ENCODE assay signal across 8 cellular contexts in genomic region chr12:6534158-6534913, GRCh38. TPM values are rescaled to one million over a fixed set of nuclear protein-coding genes. Genes with fewer than 3 reads are reported as not detected.
DNase-seq lines count a peak whose midpoint lies in the region; ATAC-seq, FAIRE-seq and TF ChIP-seq lines count a peak whose summit lies in the region.

TSS of gene GAPDH (plus strand) at chr12:6534517. CDS start at chr12:6534833, 316 bp downstream.

- H3K27ac Mint-ChIP-seq in endothelial cell (ENCODE audit: unreplicated experiment): peak within 1 kb of the TSS; percentile 95

- no peaks in the 10 kb centered on the region for H4K20me1 ChIP-seq in OCI-LY1 (ENCODE audit: insufficient read depth, low read length)

- H3K27ac ChIP-seq in OCI-LY1 (ENCODE audit: low read depth, low read length, poor library complexity, severe bottlenecking): peak within 1 kb of the TSS; percentile 85

- H3K9me2 ChIP-seq in OCI-LY1 (ENCODE audit: low read depth, low read length): no peaks in the 10 kb centered on the region

- H3K4me1 Mint-ChIP-seq in endothelial cell (ENCODE audit: unreplicated experiment): peaks cover 32% of the 10 kb centered on the region

- DNase-seq in D721Med (ENCODE audit: insufficient read length, low spot score): peak; percentile 93
- peak; percentile 89 for DNase-seq in HuH-7 (ENCODE audit: low spot score)
- DNase-seq in activated CD8-positive, alpha-beta memory T cell treated with anti-CD3 and anti-CD28 coated beads, Interleukin-2, amount 50 U/mL, for 48 hours: peak; percentile 97
- peak; percentile 82 for DNase-seq in endothelial cell (ENCODE audit: low spot score)
- peak; percentile 95 for DNase-seq in middle frontal gyrus (ENCODE audit: extremely low spot score, low spot score)
- peak; percentile 67 to 72 for DNase-seq in stimulated activated CD8-positive, alpha-beta memory T cell treated with anti-CD3 and anti-CD28 coated beads, Interleukin-4, amount 100 ng/mL, for 1 hour (ENCODE audit: low read depth in 2 of 2, low spot score in 1 of 2)

- H3K79me2 ChIP-seq in OCI-LY1 (ENCODE audit: insufficient read depth, low read length): peaks cover 17% of the 10 kb centered on the region

- no peaks in the 10 kb centered on the region for H3K27me3 ChIP-seq in OCI-LY1 (ENCODE audit: insufficient read depth, low read length)

- FAIRE-seq in D721Med (lab: Jason Lieb, UNC): no peak

- no peak within 1 kb of the TSS for H2AFZ ChIP-seq in OCI-LY1 (ENCODE audit: low read length)

- no peaks in the 10 kb centered on the region; the same call in none of the 2 replicates for H3F3A ChIP-seq in OCI-LY1 (ENCODE audit: insufficient read depth, low read length)

- peak within 1 kb of the TSS; percentile 98 for H3K4me3 ChIP-seq in OCI-LY1 (ENCODE audit: low read depth, low read length, poor library complexity, severe bottlenecking)

- peaks cover 80% of the 10 kb centered on the region for H3K36me3 ChIP-seq in OCI-LY1 (ENCODE audit: insufficient read depth, low read length)

- peak within 1 kb of the TSS; percentile 91 for H3K4me2 ChIP-seq in OCI-LY1 (ENCODE audit: low read length)

- TF ChIP-seq CTCF in D721Med (IDR thresholded peaks at IDR 0.05; ENCODE audit: insufficient read depth, missing control alignments) (no peak), OCI-LY1 (IDR thresholded peaks at IDR 0.05; ENCODE audit: low read length) (no peak), endothelial cell (IDR thresholded peaks at IDR 0.05; ENCODE audit: unreplicated experiment) (no peak)

- peaks cover 59% of the 10 kb centered on the region for H3K4me1 ChIP-seq in OCI-LY1 (ENCODE audit: insufficient read depth, low read length, severe bottlenecking)

- H3K9ac ChIP-seq in OCI-LY1 (ENCODE audit: low read length): peak within 1 kb of the TSS; percentile 92

- H3K27me3 Mint-ChIP-seq in endothelial cell (ENCODE audit: unreplicated experiment): peaks cover 31% of the 10 kb centered on the region

- no peaks in the 10 kb centered on the region for H3K9me3 ChIP-seq in OCI-LY1 (ENCODE audit: low read length)

- H3K4me3 Mint-ChIP-seq in endothelial cell (ENCODE audit: unreplicated experiment): peak within 1 kb of the TSS; percentile 95

- peaks cover 28% of the 10 kb centered on the region for H3K36me3 Mint-ChIP-seq in endothelial cell (ENCODE audit: low read depth, unreplicated experiment)

- H3K9me3 Mint-ChIP-seq in endothelial cell (ENCODE audit: unreplicated experiment): no peaks in the 10 kb centered on the region

- ATAC-seq in GM21515 (IDR thresholded peaks at IDR 0.05; ENCODE audit: unreplicated experiment): peak; percentile 52

RNA-seq across cellular contexts. Expression of gene GAPDH, which starts in this region (rescaled TPM):
- 2,393 TPM for total RNA-seq in endothelial cell (ENCODE audit: unreplicated experiment)

Comparison
In these comparisons a context has a peak if more than half of its experiments do, and no peak if none do; other contexts are left out.
1. Peak in every context shown above with its lines: DNase-seq, ATAC-seq, H3K4me3 ChIP-seq and H3K27ac ChIP-seq.